In genomic region chr19:19602136-19602712, GRCh38 we compare ENCODE assay signal across 11 cellular contexts. TPM values are rescaled to one million over a fixed set of nuclear protein-coding genes. Genes with fewer than 3 reads are reported as not detected.
DNase-seq lines count a peak whose midpoint lies in the region; ATAC-seq, FAIRE-seq and TF ChIP-seq lines count a peak whose summit lies in the region.
"Had no signal": no experiment of that assay in that cellular context is flagged by ENCODE, and none has a peak within 500 bp of the region (broad histone marks: within the 10 kb centered on the region; RNA-seq: fewer than 3 reads in every experiment).

No MANE protein-coding gene starts in this region.

- POLR2A ChIA-PET in WTC11 (lab: Charles Lee), result no interaction called here

- DNase-seq in activated T-cell treated with anti-CD3 and anti-CD28 coated beads, Interleukin-2, amount 50 U/mL, for 1 hour, result peak; percentile 44
- DNase-seq in activated T-cell treated with anti-CD3 and anti-CD28 coated beads, Interleukin-2, amount 50 U/mL, for 48 hours, result no peak
- DNase-seq in WTC11 (ENCODE audit: low spot score) (no peak), hypothalamus (lab: John Stamatoyannopoulos, UW) (no peak), RCC 7860 (ENCODE audit: low spot score) (no peak)
- DNase-seq in stimulated activated naive B cell treated with anti-CD40 and anti-IgM and Interleukin-4, amounts not matched to agents 10 μg/mL and 1 μg/mL and 100 μg/mL, for 72 hours, result no peak
- DNase-seq: MG63, NCI-H2171, occipital lobe had no signal

- FAIRE-seq in RCC 7860 (lab: Jason Lieb, UNC), result no peak

- H3K27me3 Mint-ChIP-seq in WTC11 (ENCODE audit: low read depth), result no peaks in the 10 kb centered on the region
- no peaks in the 10 kb centered on the region for H3K27me3 Mint-ChIP-seq in brain
- H3K27me3 Mint-ChIP-seq in stimulated activated naive B cell treated with anti-CD40 and anti-IgM and Interleukin-4, amounts not matched to agents 10 μg/mL and 1 μg/mL and 100 μg/mL, for 72 hours, result no peaks in the 10 kb centered on the region

- ATAC-seq in WTC11, result no peak
- ATAC-seq in stimulated activated naive B cell treated with anti-CD40 and anti-IgM and Interleukin-4, amounts not matched to agents 10 μg/mL and 1 μg/mL and 100 μg/mL, for 72 hours (replicated peaks), result no peak
- ATAC-seq in GM18858 (IDR thresholded peaks at IDR 0.05; ENCODE audit: unreplicated experiment), result no peak

- H3K9me3 Mint-ChIP-seq in WTC11, result no peaks in the 10 kb centered on the region
- no peaks in the 10 kb centered on the region for H3K9me3 Mint-ChIP-seq in brain
- H3K9me3 Mint-ChIP-seq in stimulated activated naive B cell treated with anti-CD40 and anti-IgM and Interleukin-4, amounts not matched to agents 10 μg/mL and 1 μg/mL and 100 μg/mL, for 72 hours, result no peaks in the 10 kb centered on the region

- H3K4me1 Mint-ChIP-seq in WTC11, result peaks cover 23% of the 10 kb centered on the region
- H3K4me1 Mint-ChIP-seq in brain, result peaks cover 38% of the 10 kb centered on the region
- H3K4me1 Mint-ChIP-seq in stimulated activated naive B cell treated with anti-CD40 and anti-IgM and Interleukin-4, amounts not matched to agents 10 μg/mL and 1 μg/mL and 100 μg/mL, for 72 hours, result peaks cover 27 to 33% of the 10 kb centered on the region in 2 donors

- H3K36me3 Mint-ChIP-seq in WTC11 (no peaks in the 10 kb centered on the region), brain (peaks cover 10% of the 10 kb centered on the region)
- peaks cover 0 to 10% of the 10 kb centered on the region in 2 donors for H3K36me3 Mint-ChIP-seq in stimulated activated naive B cell treated with anti-CD40 and anti-IgM and Interleukin-4, amounts not matched to agents 10 μg/mL and 1 μg/mL and 100 μg/mL, for 72 hours

- no peak overlapping the region for H3K4me3 Mint-ChIP-seq in WTC11
- H3K4me3 Mint-ChIP-seq in brain, result no peak overlapping the region
- H3K4me3 Mint-ChIP-seq in stimulated activated naive B cell treated with anti-CD40 and anti-IgM and Interleukin-4, amounts not matched to agents 10 μg/mL and 1 μg/mL and 100 μg/mL, for 72 hours, result no peak overlapping the region

- H3K27ac Mint-ChIP-seq in WTC11 (no peak overlapping the region), brain (peak overlapping the region in 4 of 5 experiments; percentile 25 to 77 (median 44))
- peak overlapping the region; percentile 96 for H3K27ac Mint-ChIP-seq in stimulated activated naive B cell treated with anti-CD40 and anti-IgM and Interleukin-4, amounts not matched to agents 10 μg/mL and 1 μg/mL and 100 μg/mL, for 72 hours

- CTCF ChIA-PET in WTC11 (lab: Charles Lee), result interaction anchor here (0.6 to 2.5 kb wide), 9 partner anchors 35 to 131 kb away, joined by 3 to 10 read pairs (median 5); partner anchors contain the start of genes ATP13A1 and ZNF14

- TF ChIP-seq CTCF in WTC11 (IDR thresholded peaks at IDR 0.05) (no peak), brain (conservative IDR thresholded peaks at IDR 0.05) (no peak)

TF ChIP-seq in WTC11, 78 proteins besides CTCF, POLR2A, EP300 and RAD21:
- TF ChIP-seq ZNF121 (CRISPR knock-in tag; IDR thresholded peaks at IDR 0.05) (peak; percentile 74; the same call in 1 of the 2 replicates), TCF7 (CRISPR knock-in tag; IDR thresholded peaks at IDR 0.05; ENCODE audit: low read depth) (no peak)

RNA-seq across cellular contexts. Expression of gene PBX4, which starts 16.3 kb away (rescaled TPM):
- total RNA-seq in WTC11 (2021), result 3.2 to 4.5 TPM (median 3.5 TPM) in 3 replicates
- 5.2 TPM for polyA plus RNA-seq in brain (ENCODE audit: insufficient read depth, low read depth, low replicate concordance)

RNA-seq across cellular contexts. Expression of gene LPAR2, which starts 25.8 kb away (rescaled TPM):
- 42.9 to 45.1 TPM (median 44.5 TPM) in 3 replicates for total RNA-seq in WTC11 (2021)
- 17.6 TPM for polyA plus RNA-seq in brain (ENCODE audit: insufficient read depth, low read depth, low replicate concordance)

RNA-seq across cellular contexts. Expression of gene GMIP, which starts 41.2 kb away (rescaled TPM):
- 19.8 to 23.0 TPM (median 21.9 TPM) in 3 replicates for total RNA-seq in WTC11 (2021)
- polyA plus RNA-seq in brain (ENCODE audit: insufficient read depth, low read depth, low replicate concordance), result 13.6 TPM
